8 cellular contexts compared by ENCODE assay signal in genomic region chr15:74788716-74789151, GRCh38. TPM values are rescaled to one million over a fixed set of nuclear protein-coding genes. Genes with fewer than 3 reads are reported as not detected.
A peak's percentile ranks its signal among the peaks of the same experiment; 100 is the strongest.
DNase-seq lines count a peak whose midpoint lies in the region; ATAC-seq, FAIRE-seq and TF ChIP-seq lines count a peak whose summit lies in the region.

No MANE protein-coding gene starts in this region.

- peaks cover 4% of the 10 kb centered on the region; the same call in 1 of the 2 replicates for H3K27me3 Mint-ChIP-seq in HFFc6 (ENCODE audit: insufficient read depth)
- no peaks in the 10 kb centered on the region for H3K27me3 Mint-ChIP-seq in T-helper 1 cell treated with Interleukin-12 subunit alpha and Interleukin-12 subunit beta and Interleukin-4 antibody, amounts not matched to agents 30 μg/mL and 1 μg/mL, for 36 hours (ENCODE audit: low read depth)

- H3K4me1 ChIP-seq in esophagus muscularis mucosa (peaks cover 90 to 98% (median 95%) of the 10 kb centered on the region in 4 donors), upper lobe of right lung (peaks cover 96% of the 10 kb centered on the region)

- H3K4me3 ChIP-seq in esophagus muscularis mucosa: peak overlapping the region in 2 of 4 donors; percentile 5 to 22
- H3K4me3 ChIP-seq in upper lobe of right lung: peak overlapping the region; percentile 29

- H3K27me3 ChIP-seq in esophagus muscularis mucosa (no peaks in the 10 kb centered on the region), upper lobe of right lung (no peaks in the 10 kb centered on the region)

- H3K9me3 Mint-ChIP-seq in HFFc6: no peaks in the 10 kb centered on the region
- no peaks in the 10 kb centered on the region for H3K9me3 Mint-ChIP-seq in T-helper 1 cell treated with Interleukin-12 subunit alpha and Interleukin-12 subunit beta and Interleukin-4 antibody, amounts not matched to agents 30 μg/mL and 1 μg/mL, for 36 hours

- DNase-seq in GM18507 (ENCODE audit: extremely low spot score, insufficient read length, low read depth) (peak; percentile 59), HFFc6 (no peak), esophagus muscularis mucosa (ENCODE audit: extremely low spot score) (no peak), upper lobe of right lung (no peak), islet precursor cell (no peak), iPS-NIHi11 (ENCODE audit: low spot score) (no peak), sciatic nerve (ENCODE audit: low spot score) (no peak)

- intact Hi-C loops in esophagus muscularis mucosa (cut with DNase I) (no loop called here), upper lobe of right lung (cut with DNase I) (no loop called here), sciatic nerve (cut with DNase I) (no loop called here)

- H3K27ac ChIP-seq in esophagus muscularis mucosa (replicated peaks in 1 of 4) (peak overlapping the region; percentile 57 to 72 (median 65)), upper lobe of right lung (peak overlapping the region; percentile 84)

- FAIRE-seq in GM18507 (lab: Jason Lieb, UNC): no peak

- H3K36me3 ChIP-seq in esophagus muscularis mucosa (no peaks in the 10 kb centered on the region), upper lobe of right lung (no peaks in the 10 kb centered on the region)

- TF ChIP-seq POLR2A in esophagus muscularis mucosa (IDR thresholded peaks at IDR 0.05; ENCODE audit: low read depth): no peak

- H3K4me3 Mint-ChIP-seq in HFFc6: no peak overlapping the region
- H3K4me3 Mint-ChIP-seq in T-helper 1 cell treated with Interleukin-12 subunit alpha and Interleukin-12 subunit beta and Interleukin-4 antibody, amounts not matched to agents 30 μg/mL and 1 μg/mL, for 36 hours: peak overlapping the region; percentile 93

- WGBS in esophagus muscularis mucosa: 59% methylated on average over 7 of the region's 8 CpGs

- TF ChIP-seq EP300 in esophagus muscularis mucosa (IDR thresholded peaks at IDR 0.05): no peak

- TF ChIP-seq CTCF in HFFc6 (IDR thresholded peaks at IDR 0.05) (no peak), esophagus muscularis mucosa (IDR thresholded peaks at IDR 0.05) (no peak), upper lobe of right lung (IDR thresholded peaks at IDR 0.05) (no peak)

- peak overlapping the region; percentile 9; the same call in 1 of the 2 replicates for H3K27ac Mint-ChIP-seq in HFFc6
- peak overlapping the region; percentile 99 for H3K27ac Mint-ChIP-seq in T-helper 1 cell treated with Interleukin-12 subunit alpha and Interleukin-12 subunit beta and Interleukin-4 antibody, amounts not matched to agents 30 μg/mL and 1 μg/mL, for 36 hours

- peaks cover 71% of the 10 kb centered on the region for H3K4me1 Mint-ChIP-seq in HFFc6 (ENCODE audit: low read depth)
- H3K4me1 Mint-ChIP-seq in T-helper 1 cell treated with Interleukin-12 subunit alpha and Interleukin-12 subunit beta and Interleukin-4 antibody, amounts not matched to agents 30 μg/mL and 1 μg/mL, for 36 hours (ENCODE audit: low read depth): peaks cover 65% of the 10 kb centered on the region

- no peaks in the 10 kb centered on the region for H3K36me3 Mint-ChIP-seq in HFFc6 (ENCODE audit: low read depth)
- peaks cover 58% of the 10 kb centered on the region for H3K36me3 Mint-ChIP-seq in T-helper 1 cell treated with Interleukin-12 subunit alpha and Interleukin-12 subunit beta and Interleukin-4 antibody, amounts not matched to agents 30 μg/mL and 1 μg/mL, for 36 hours (ENCODE audit: low read depth)

- ATAC-seq in upper lobe of right lung: no peak
- ATAC-seq in sciatic nerve: no peak

- H3K9me3 ChIP-seq in esophagus muscularis mucosa (no peaks in the 10 kb centered on the region), upper lobe of right lung (no peaks in the 10 kb centered on the region)

RNA-seq across cellular contexts. Expression of gene CSK, which starts 6.9 kb away (rescaled TPM):
- 10 to 100 TPM; 48.8 to 59.0 (median 53.3) TPM for total RNA-seq in HFFc6 (2021; fragmentation: NEBNext Ultra II Directional; extraction: Animal tissue kit (Norgen Biotek cat#: 25700))
- total RNA-seq in esophagus muscularis mucosa (10 to 100 TPM; 14.0 to 28.7 (median 21.9) TPM), upper lobe of right lung (65.6 TPM), sciatic nerve (43.7 TPM)

RNA-seq across cellular contexts. Expression of gene LMAN1L, which starts 23.9 kb away (rescaled TPM):
- not detected for total RNA-seq in HFFc6 (2021; fragmentation: NEBNext Ultra II Directional; extraction: Animal tissue kit (Norgen Biotek cat#: 25700))
- total RNA-seq in esophagus muscularis mucosa (under 1 TPM in 1 of 4 donors, not detected in 3; 0.66 TPM), upper lobe of right lung (not detected), sciatic nerve (not detected)

RNA-seq across cellular contexts. Expression of gene CPLX3, which starts 37.7 kb away (rescaled TPM):
- total RNA-seq in HFFc6 (2021; fragmentation: NEBNext Ultra II Directional; extraction: Animal tissue kit (Norgen Biotek cat#: 25700)): under 1 TPM in 1 of 6 experiments, not detected in 5; 0.09 TPM
- under 1 TPM in 1 of 4 donors, not detected in 3; 0.33 TPM for total RNA-seq in esophagus muscularis mucosa
- not detected for total RNA-seq in upper lobe of right lung
- not detected for total RNA-seq in sciatic nerve

RNA-seq across cellular contexts. Expression of gene CYP1A2, which starts 40.1 kb away (rescaled TPM):
- not detected for total RNA-seq in HFFc6 (2021; fragmentation: NEBNext Ultra II Directional; extraction: Animal tissue kit (Norgen Biotek cat#: 25700))
- not detected for total RNA-seq in esophagus muscularis mucosa
- total RNA-seq in upper lobe of right lung: 0.32 TPM
- not detected for total RNA-seq in sciatic nerve

RNA-seq across cellular contexts. Expression of gene ULK3, which starts 54.2 kb away (rescaled TPM):
- total RNA-seq in HFFc6 (2021; fragmentation: NEBNext Ultra II Directional; extraction: Animal tissue kit (Norgen Biotek cat#: 25700)): 10 to 100 TPM; 12.5 to 18.9 (median 16.1) TPM
- total RNA-seq in esophagus muscularis mucosa (10 to 100 TPM; 24.5 to 49.2 (median 35.4) TPM), upper lobe of right lung (43.9 TPM), sciatic nerve (26.5 TPM)
